Comparison of ENCODE assay signal across 6 cellular contexts in the genomic region with DNA sequence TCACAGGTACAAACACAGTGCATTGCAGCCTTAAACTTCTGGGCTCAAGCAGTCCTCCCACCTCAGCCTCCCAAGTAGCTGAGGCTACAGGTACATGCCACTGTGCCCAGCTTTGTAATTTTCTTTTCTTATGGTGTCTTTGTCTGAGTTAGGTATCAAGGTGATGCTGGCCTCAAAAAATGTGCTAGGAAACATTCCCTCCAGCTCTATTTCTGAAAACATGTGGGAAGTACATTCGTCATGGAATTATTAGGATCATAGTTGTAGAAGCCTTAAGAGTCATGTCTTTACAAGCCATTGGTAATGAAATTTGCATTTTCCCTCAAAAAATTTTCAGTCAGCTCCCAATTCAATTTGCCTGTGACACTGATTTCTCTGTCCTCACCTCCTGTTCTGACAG.
"Had no signal": no experiment of that assay in that cellular context is flagged by ENCODE, and none has a peak within 500 bp of the region (broad histone marks: within the 10 kb centered on the region; RNA-seq: fewer than 3 reads in every experiment).

No MANE protein-coding gene starts in this region.

- H3K4me2 ChIP-seq: GM23338 had no signal

- H3K4me3 ChIP-seq: GM23338, HAP-1 had no signal

- H3K4me3 Mint-ChIP-seq: GM23338, HFFc6 had no signal

- H3K27ac Mint-ChIP-seq: GM23338, HFFc6 had no signal

- ATAC-seq: GM23338, HCT116 had no signal

- DNase-seq: H7, HFFc6, IMR-90 had no signal

- H3K9me3 ChIP-seq: HAP-1 had no signal

- H2AFZ ChIP-seq: GM23338 had no signal

- H3K36me3 ChIP-seq: HAP-1 had no signal
